Comparison of ENCODE assay signal across 10 cellular contexts in the genomic region with DNA sequence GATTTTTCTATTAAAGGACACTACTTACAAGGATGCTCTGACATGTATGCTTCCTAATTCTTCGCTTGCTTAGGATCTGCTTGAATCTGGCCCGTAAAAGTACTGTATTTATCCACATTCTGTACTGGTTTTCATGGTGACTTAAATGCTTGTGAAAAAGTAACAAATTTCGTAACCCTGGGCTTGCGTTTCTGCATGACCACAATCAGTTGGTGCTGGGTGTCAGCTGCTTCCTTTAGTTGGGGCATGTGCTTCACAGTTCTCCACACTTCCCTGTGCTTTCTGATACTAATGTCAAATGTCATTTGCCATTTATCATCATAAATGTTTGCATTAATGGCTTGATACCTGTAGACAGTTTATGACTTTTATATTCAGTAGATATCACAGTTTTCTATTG.
DNase-seq lines count a peak whose midpoint lies in the region; ATAC-seq, FAIRE-seq and TF ChIP-seq lines count a peak whose summit lies in the region.
"Had no signal": no experiment of that assay in that cellular context is flagged by ENCODE, and none has a peak within 500 bp of the region (broad histone marks: within the 10 kb centered on the region; RNA-seq: fewer than 3 reads in every experiment).

No MANE protein-coding gene starts in this region.

- no peaks in the 10 kb centered on the region for H3K36me3 ChIP-seq in Loucy (ENCODE audit: insufficient read depth, low read length)
- H3K36me3 ChIP-seq: gastrocnemius medialis, MG63 had no signal

- H4K20me1 ChIP-seq in Loucy (ENCODE audit: insufficient read depth, low read length, poor library complexity, severe bottlenecking), result no peaks in the 10 kb centered on the region

- H3K27me3 ChIP-seq in Loucy (ENCODE audit: insufficient read depth, low read length, poor library complexity, severe bottlenecking), result no peaks in the 10 kb centered on the region
- H3K27me3 ChIP-seq: gastrocnemius medialis, MG63 had no signal

- H3K79me2 ChIP-seq in Loucy (ENCODE audit: insufficient read depth, low read length), result no peaks in the 10 kb centered on the region

- no peak overlapping the region for H2AFZ ChIP-seq in Loucy (ENCODE audit: low read length)

- H3K4me3 ChIP-seq in Loucy (ENCODE audit: low read length, poor library complexity, severe bottlenecking), result no peak overlapping the region
- H3K4me3 ChIP-seq: gastrocnemius medialis, MG63 had no signal

- no peaks in the 10 kb centered on the region for H3K9me3 ChIP-seq in Loucy (ENCODE audit: insufficient read depth, low read depth, low read length)
- H3K9me3 ChIP-seq: gastrocnemius medialis, MG63 had no signal

- peak; percentile 43 for FAIRE-seq in colon (lab: Jason Lieb, UNC)

- ATAC-seq in HG02610 (IDR thresholded peaks at IDR 0.05; ENCODE audit: unreplicated experiment), result peak; percentile 53
- ATAC-seq: gastrocnemius medialis had no signal

- no peaks in the 10 kb centered on the region for H3K9me2 ChIP-seq in Loucy (replicated peaks; ENCODE audit: low read depth, low read length)

- H3K9ac ChIP-seq in Loucy (ENCODE audit: low read depth, low read length, poor library complexity, severe bottlenecking), result no peak overlapping the region

- DNase-seq in CMK (ENCODE audit: low read depth) (peak; percentile 9), iPS-NIHi11 (ENCODE audit: low spot score) (no peak), HCEC 1CT (no peak), 8988T (no peak), posterior cingulate gyrus (no peak)
- DNase-seq: gastrocnemius medialis, MG63 had no signal

- TF ChIP-seq CTCF in Loucy (conservative IDR thresholded peaks at IDR 0.05; ENCODE audit: low read length), result no peak

- peak overlapping the region; percentile 47 for H3K4me2 ChIP-seq in Loucy (ENCODE audit: low read depth, low read length, poor library complexity, severe bottlenecking)

- H3F3A ChIP-seq in Loucy (ENCODE audit: low read depth), result no peaks in the 10 kb centered on the region

- H3K4me1 ChIP-seq in Loucy (ENCODE audit: insufficient read depth, low read length, poor library complexity, severe bottlenecking), result peaks cover 13% of the 10 kb centered on the region

- intact Hi-C loops in posterior cingulate gyrus (cut with DNase I), result no loop called here
